In genomic region chr20:43409041-43409913, GRCh38 we compare ENCODE assay signal across 8 cellular contexts. TPM values are rescaled to one million over a fixed set of nuclear protein-coding genes. Genes with fewer than 3 reads are reported as not detected.
A peak's percentile ranks its signal among the peaks of the same experiment; 100 is the strongest.
DNase-seq lines count a peak whose midpoint lies in the region; ATAC-seq and TF ChIP-seq lines count a peak whose summit lies in the region.

No MANE protein-coding gene starts in this region.

- peaks cover 2% of the 10 kb centered on the region for H3K36me3 Mint-ChIP-seq in T-helper 17 cell (ENCODE audit: low read depth)

- H3K27ac ChIP-seq in parathyroid adenoma = no peak overlapping the region

- H3K36me3 ChIP-seq in GM06990 (ENCODE audit: control insufficient read depth, insufficient read depth, low read length) (no peaks in the 10 kb centered on the region), parathyroid adenoma (ENCODE audit: control insufficient read depth, insufficient read depth, low read length) (no peaks in the 10 kb centered on the region)

- no peak overlapping the region for H2AFZ ChIP-seq in parathyroid adenoma

- TF ChIP-seq CTCF in GM06990 (IDR thresholded peaks at IDR 0.05; ENCODE audit: insufficient read depth, low read length, poor library complexity, severe bottlenecking) = peak; percentile 78
- TF ChIP-seq CTCF in choroid plexus epithelial cell (conservative IDR thresholded peaks at IDR 0.05; ENCODE audit: low read depth, low read length) = peak; percentile 77
- peak; percentile 37 for TF ChIP-seq CTCF in parathyroid adenoma (IDR thresholded peaks at IDR 0.05)

- no peak overlapping the region for H3K4me3 Mint-ChIP-seq in T-helper 17 cell

- ATAC-seq in HG03469 (IDR thresholded peaks at IDR 0.05; ENCODE audit: unreplicated experiment) (no peak), T-helper 17 cell (no peak), HG02973 (IDR thresholded peaks at IDR 0.05; ENCODE audit: unreplicated experiment) (no peak)

- no peaks in the 10 kb centered on the region for H3K4me1 ChIP-seq in parathyroid adenoma

- H3K27me3 Mint-ChIP-seq in T-helper 17 cell = peaks cover 71% of the 10 kb centered on the region

- H3K9ac ChIP-seq in parathyroid adenoma = no peak overlapping the region

- H3K27ac Mint-ChIP-seq in T-helper 17 cell = no peak overlapping the region

- in situ Hi-C loops in ACHN (cut with HindIII; ENCODE audit: low pct_ligation_motif_present, low pct_unique_long_range_greater_than_20kb, low sequenced_read_pairs) = no loop called here

- peaks cover 8% of the 10 kb centered on the region for H3K4me1 Mint-ChIP-seq in T-helper 17 cell

- DNase-seq in ACHN (peak; percentile 31), GM06990 (ENCODE audit: extremely low read depth, insufficient read length) (no peak), NCI-H2171 treated with DMSO at 0.1 percent for 48 hours (lab: John Stamatoyannopoulos, UW) (peak; percentile 62), choroid plexus epithelial cell (ENCODE audit: low read depth) (peak; percentile 63), T-helper 17 cell (no peak)

- H3K9me3 ChIP-seq in parathyroid adenoma (ENCODE audit: control insufficient read depth, low read length) (no peaks in the 10 kb centered on the region), T-helper 17 cell (ENCODE audit: control insufficient read depth, low read length, poor library complexity, severe bottlenecking) (peaks cover 8% of the 10 kb centered on the region)

- H3K79me2 ChIP-seq in parathyroid adenoma = no peaks in the 10 kb centered on the region

- H3K27me3 ChIP-seq in GM06990 (replicated peaks; ENCODE audit: control insufficient read depth, insufficient read depth, low read length) (no peaks in the 10 kb centered on the region), parathyroid adenoma (ENCODE audit: control insufficient read depth, insufficient read depth, low read length) (no peaks in the 10 kb centered on the region)

- H3K4me2 ChIP-seq in parathyroid adenoma (ENCODE audit: low read length) = no peak overlapping the region

- H3K4me3 ChIP-seq in GM06990 (replicated peaks; ENCODE audit: low read depth, low read length) (no peak overlapping the region), choroid plexus epithelial cell (ENCODE audit: low read depth, low read length) (no peak overlapping the region), parathyroid adenoma (ENCODE audit: low read depth, low read length) (no peak overlapping the region)

RNA-seq across cellular contexts. Expression of gene SRSF6, which starts 48.4 kb away (rescaled TPM):
- 100 to 1,000 TPM; 257 to 285 TPM for total RNA-seq in T-helper 17 cell

Comparison
In these comparisons a context has a peak if more than half of its experiments do, and no peak if none do; other contexts are left out.
1. DNase-seq: peak in ACHN (single experiment), NCI-H2171 treated with DMSO at 0.1 percent for 48 hours (single experiment) and choroid plexus epithelial cell (single experiment); none in GM06990 (single experiment) and T-helper 17 cell (0 of 3).
2. Peak in every context shown above with its lines, with median percentiles within 50 percentile points of each other: CTCF ChIP-seq.